ENCODE assay signal across 14 cellular contexts in genomic region chr9:117290809-117291208, GRCh38.
DNase-seq lines count a peak whose midpoint lies in the region; TF ChIP-seq lines count a peak whose summit lies in the region.
"Had no signal": no experiment of that assay in that cellular context is flagged by ENCODE, and none has a peak within 500 bp of the region (broad histone marks: within the 10 kb centered on the region; RNA-seq: fewer than 3 reads in every experiment).

No MANE protein-coding gene starts in this region.

- peak overlapping the region; percentile 62 for H3K4me3 ChIP-seq in DOHH2 (ENCODE audit: low read length)
- H3K4me3 ChIP-seq: SJSA1 had no signal

- peaks cover 47% of the 10 kb centered on the region for H3K79me2 ChIP-seq in DOHH2 (ENCODE audit: control insufficient read depth, low read length)

- no peaks in the 10 kb centered on the region for H3K27me3 ChIP-seq in DOHH2 (ENCODE audit: control insufficient read depth, low read length)
- H3K27me3 ChIP-seq: BE2C, SJSA1 had no signal

- peak; percentile 49 for DNase-seq in NCI-H2029 treated with DMSO at 0.1 percent for 48 hours (lab: John Stamatoyannopoulos, UW)
- peak; percentile 68 for DNase-seq in astrocyte of the hippocampus (ENCODE audit: low read depth, low spot score)
- DNase-seq in renal cortical epithelial cell (ENCODE audit: low read depth): peak; percentile 81
- no peak for DNase-seq in COLO668 (lab: John Stamatoyannopoulos, UW; ENCODE audit: unreplicated experiment)
- no peak for DNase-seq in activated gamma-delta T cell (lab: John Stamatoyannopoulos, UW)
- no peak for DNase-seq in NCI-H526 (lab: John Stamatoyannopoulos, UW)
- DNase-seq: CD8-positive, alpha-beta T cell; EL; HCEC 1CT; NCI-H510A had no signal

- peak overlapping the region; percentile 75 for H3K4me2 ChIP-seq in DOHH2 (ENCODE audit: low read length)

- no peaks in the 10 kb centered on the region for H3K9me3 ChIP-seq in DOHH2 (ENCODE audit: control insufficient read depth, insufficient read depth, low read length)
- H3K9me3 ChIP-seq: BE2C, SJSA1 had no signal

- H4K20me1 ChIP-seq in DOHH2 (ENCODE audit: control insufficient read depth, insufficient read depth, low read depth, low read length): no peaks in the 10 kb centered on the region

- no peaks in the 10 kb centered on the region for H3K9me2 ChIP-seq in DOHH2 (replicated peaks; ENCODE audit: control insufficient read depth, low read length)

- H3K36me3 ChIP-seq in DOHH2 (ENCODE audit: control insufficient read depth, low read length): peaks cover 51% of the 10 kb centered on the region
- H3K36me3 ChIP-seq: SJSA1 had no signal

- peaks cover 96% of the 10 kb centered on the region for H3K4me1 ChIP-seq in DOHH2 (ENCODE audit: control insufficient read depth, low read length)
- H3K4me1 ChIP-seq: SJSA1 had no signal

- H3K27ac ChIP-seq in DOHH2 (ENCODE audit: low read depth, low read length): peak overlapping the region; percentile 97
- H3K27ac ChIP-seq: RWPE1, SJSA1 had no signal

- H3F3A ChIP-seq in DOHH2 (ENCODE audit: control insufficient read depth, insufficient read depth): peaks cover 53% of the 10 kb centered on the region

- no peak for TF ChIP-seq CTCF in DOHH2 (IDR thresholded peaks at IDR 0.05; ENCODE audit: low read depth, low read length, poor library complexity, severe bottlenecking)

Comparison
In these comparisons a context has a peak if more than half of its experiments do, and no peak if none do; other contexts are left out.
1. DNase-seq: peak in NCI-H2029 treated with DMSO at 0.1 percent for 48 hours (single experiment), astrocyte of the hippocampus (single experiment) and renal cortical epithelial cell (single experiment); none in COLO668 (single experiment), activated gamma-delta T cell (single experiment) and NCI-H526 (0 of 2).